19 cellular contexts compared by ENCODE assay signal in genomic region chr4:7187691-7188090, GRCh38. TPM values are rescaled to one million over a fixed set of nuclear protein-coding genes. Genes with fewer than 3 reads are reported as not detected.
"Had no signal": no experiment of that assay in that cellular context is flagged by ENCODE, and none has a peak within 500 bp of the region (broad histone marks: within the 10 kb centered on the region; RNA-seq: fewer than 3 reads in every experiment).

No MANE protein-coding gene starts in this region.

- DNase-seq: activated CD8-positive, alpha-beta memory T cell treated with anti-CD3 and anti-CD28 coated beads, Interleukin-2, amount 50 U/mL, for 4 hours; activated naive CD8-positive, alpha-beta T cell treated with anti-CD3 and anti-CD28 coated beads, Interleukin-2, amount 10 ng/mL, durations not matched to agents 7 days and 5 days; activated T-cell treated with anti-CD3 and anti-CD28 coated beads, Interleukin-2, amount 50 U/mL, for 4 hours; amniotic stem cell; cerebellar nuclear complex; effector CD4-positive, alpha-beta T cell; foreskin keratinocyte; left ventricle myocardium inferior; mammary epithelial cell; midbrain; small intestine; stimulated activated CD4-positive, alpha-beta T cell treated with anti-CD3 and anti-CD28 coated beads, Interleukin-2, amount 100 ng/mL, for 24 hours; stimulated activated naive CD8-positive, alpha-beta T cell treated with anti-CD3 and anti-CD28 coated beads, Interleukin-15, amount 100 ng/mL, for 72 hours had no signal

- H3K27me3 ChIP-seq: right lobe of liver, uterus had no signal

- H3K36me3 ChIP-seq: breast epithelium, left ventricle myocardium inferior, right lobe of liver, tibial nerve, uterus, WERI-Rb-1 had no signal

- ATAC-seq: activated T-cell treated with anti-CD3 and anti-CD28 coated beads, Interleukin-2, amount 50 U/mL, for 4 hours; foreskin keratinocyte; right lobe of liver; stimulated activated effector memory CD8-positive, alpha-beta T cell treated with anti-CD3 and anti-CD28 coated beads, Interleukin-12 subunit alpha, Interleukin-12 subunit beta, amount 100 ng/mL, for 72 hours; stimulated activated naive CD8-positive, alpha-beta T cell treated with anti-CD3 and anti-CD28 coated beads, Interleukin-15, amount 100 ng/mL, for 72 hours had no signal

- H3K4me3 ChIP-seq: breast epithelium, left ventricle myocardium inferior, right lobe of liver, tibial nerve, uterus had no signal

RNA-seq across cellular contexts. Expression of gene SORCS2, which starts 4.6 kb away (rescaled TPM):
- total RNA-seq: activated naive CD8-positive, alpha-beta T cell treated with anti-CD3 and anti-CD28 coated beads, Interleukin-2, amount 10 ng/mL, durations not matched to agents 7 days and 5 days had no signal
